Comparison of ENCODE assay signal across 13 cellular contexts in the genomic region with DNA sequence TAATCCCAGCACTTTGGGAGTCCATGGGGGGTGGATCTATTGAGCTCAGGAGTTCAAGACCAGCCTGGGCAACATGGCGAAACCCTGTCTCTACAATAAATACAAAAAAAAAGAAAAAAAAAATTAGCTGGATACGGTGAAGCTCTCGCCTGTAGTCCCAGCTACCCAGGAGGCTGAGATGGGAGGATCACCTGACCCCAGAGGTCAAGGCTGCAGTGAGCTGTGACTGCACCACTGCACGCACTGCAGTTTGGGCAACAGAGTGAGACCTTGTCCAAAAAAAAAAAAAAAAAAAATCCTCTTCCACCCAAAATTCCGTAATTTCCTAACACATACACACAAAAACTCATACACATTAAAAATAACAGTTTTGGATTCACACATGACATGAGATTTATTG. TPM values are rescaled to one million over a fixed set of nuclear protein-coding genes. Genes with fewer than 3 reads are reported as not detected.
DNase-seq lines count a peak whose midpoint lies in the region; ATAC-seq and TF ChIP-seq lines count a peak whose summit lies in the region.
"Had no signal": no experiment of that assay in that cellular context is flagged by ENCODE, and none has a peak within 500 bp of the region (broad histone marks: within the 10 kb centered on the region; RNA-seq: fewer than 3 reads in every experiment).

No MANE protein-coding gene starts in this region.

- no peaks in the 10 kb centered on the region for H3K27me3 ChIP-seq in GM23338 (ENCODE audit: insufficient read depth)
- no peaks in the 10 kb centered on the region for H3K27me3 ChIP-seq in A673 (replicated peaks; ENCODE audit: insufficient read depth, low read depth, low read length, poor library complexity)

- no peak for ATAC-seq in GM23338
- no peak for ATAC-seq in activated T-cell treated with anti-CD3 and anti-CD28 coated beads, Interleukin-2, amount 50 U/mL, for 4 hours
- ATAC-seq: CD8-positive, alpha-beta T cell had no signal

- H3K27ac Mint-ChIP-seq in GM23338, result no peak overlapping the region
- no peak overlapping the region for H3K27ac Mint-ChIP-seq in brain
- no peak overlapping the region for H3K27ac Mint-ChIP-seq in nephron progenitor cell
- no peak overlapping the region for H3K27ac Mint-ChIP-seq in chondrocyte (ENCODE audit: unreplicated experiment)
- H3K27ac Mint-ChIP-seq: CD8-positive, alpha-beta T cell had no signal

- no peak for TF ChIP-seq CTCF in GM23338 (conservative IDR thresholded peaks at IDR 0.05; ENCODE audit: low read depth in 2 of 2)
- TF ChIP-seq CTCF in brain (conservative IDR thresholded peaks at IDR 0.05), result no peak
- TF ChIP-seq CTCF in nephron progenitor cell (IDR thresholded peaks at IDR 0.05), result no peak
- TF ChIP-seq CTCF in A673 (conservative IDR thresholded peaks at IDR 0.05; ENCODE audit: low read depth, low read length), result no peak
- no peak for TF ChIP-seq CTCF in chondrocyte (IDR thresholded peaks at IDR 0.05)

- peaks cover 11% of the 10 kb centered on the region; the same call in 1 of the 2 replicates for H3F3A ChIP-seq in GM23338 (replicated peaks; ENCODE audit: low read depth)

- DNase-seq in GM23338 (ENCODE audit: low spot score) (no peak), HEK293T (ENCODE audit: extremely low spot score) (no peak), nephron progenitor cell (peak; percentile 36), A673 (ENCODE audit: low spot score) (no peak), chondrocyte (ENCODE audit: low spot score) (no peak)
- no peak for DNase-seq in activated T-cell treated with anti-CD3 and anti-CD28 coated beads, Interleukin-2, amount 50 U/mL, for 4 hours
- DNase-seq: Caco-2; CD8-positive, alpha-beta T cell; DMS53; GF-D8; HCEC 1CT had no signal

- H3K9me3 ChIP-seq in A673 (ENCODE audit: low read depth, low read length, poor library complexity, severe bottlenecking), result no peaks in the 10 kb centered on the region
- H3K9me3 ChIP-seq: Caco-2 had no signal

- H3K27ac ChIP-seq in GM23338 (ENCODE audit: low read depth) (no peak overlapping the region), A673 (ENCODE audit: low read depth, low read length, poor library complexity, severe bottlenecking) (no peak overlapping the region)

- no peaks in the 10 kb centered on the region for H3K36me3 ChIP-seq in GM23338 (ENCODE audit: insufficient read depth)
- no peaks in the 10 kb centered on the region for H3K36me3 ChIP-seq in A673 (ENCODE audit: insufficient read depth, low read length, poor library complexity, severe bottlenecking)

- POLR2A ChIA-PET in HEK293T (lab: Yijun Ruan, JAX) (no interaction called here), A673 (lab: Charles Lee; ENCODE audit: low non-redundant PET) (no interaction called here)

- H3K4me1 Mint-ChIP-seq in GM23338, result peaks cover 34% of the 10 kb centered on the region
- H3K4me1 Mint-ChIP-seq in brain, result peaks cover 69% of the 10 kb centered on the region
- H3K4me1 Mint-ChIP-seq in nephron progenitor cell, result peaks cover 66% of the 10 kb centered on the region
- H3K4me1 Mint-ChIP-seq in activated T-cell treated with anti-CD3 and anti-CD28 coated beads, Interleukin-2, amount 50 U/mL, for 4 hours (ENCODE audit: low read depth), result peaks cover 10% of the 10 kb centered on the region
- H3K4me1 Mint-ChIP-seq in chondrocyte (ENCODE audit: low read depth), result peaks cover 43% of the 10 kb centered on the region

- no peaks in the 10 kb centered on the region for H3K9me2 ChIP-seq in GM23338 (ENCODE audit: insufficient read depth)

- H3K4me1 ChIP-seq in GM23338 (ENCODE audit: insufficient read depth), result 0 out of 2 replicates have a peak, but pooled peaks cover 2% of the 10 kb centered on the region
- H3K4me1 ChIP-seq in A673 (ENCODE audit: insufficient read depth, low read length, poor library complexity, severe bottlenecking), result no peaks in the 10 kb centered on the region
- H3K4me1 ChIP-seq: Caco-2 had no signal

- H3K27me3 Mint-ChIP-seq in GM23338 (ENCODE audit: insufficient read depth, low read depth, poor library complexity) (peaks cover 11% of the 10 kb centered on the region), brain (peaks cover 16% of the 10 kb centered on the region), nephron progenitor cell (ENCODE audit: low read depth, poor library complexity) (peaks cover 3% of the 10 kb centered on the region), chondrocyte (ENCODE audit: low read depth) (no peaks in the 10 kb centered on the region)
- H3K27me3 Mint-ChIP-seq in activated T-cell treated with anti-CD3 and anti-CD28 coated beads, Interleukin-2, amount 50 U/mL, for 4 hours (ENCODE audit: low read depth), result no peaks in the 10 kb centered on the region

- H4K20me1 ChIP-seq in GM23338 (replicated peaks; ENCODE audit: insufficient read depth), result no peaks in the 10 kb centered on the region; the same call in 1 of the 2 replicates

- H3K79me2 ChIP-seq in GM23338 (replicated peaks; ENCODE audit: insufficient read depth), result peaks cover 54% of the 10 kb centered on the region

- no peak overlapping the region for H3K4me2 ChIP-seq in GM23338

- no TSS peak for BruUV-seq in A673 (replicated peaks; lab: Mats Ljungman, UMichigan)

- no peak overlapping the region for H2AFZ ChIP-seq in GM23338

- no peak overlapping the region for H3K4me3 ChIP-seq in GM23338
- H3K4me3 ChIP-seq in A673 (ENCODE audit: low read depth, low read length, poor library complexity, severe bottlenecking), result no peak overlapping the region

- intact Hi-C loops in A673 (cut with micrococcal nuclease; ENCODE audit: unreplicated experiment), result no loop called here

- H3K4me3 Mint-ChIP-seq in GM23338 (peak overlapping the region; percentile 96; the same call in 2 of the 3 replicates), brain (peak overlapping the region; percentile 29 to 97 (median 95)), nephron progenitor cell (peak overlapping the region; percentile 99), chondrocyte (ENCODE audit: unreplicated experiment) (no peak overlapping the region)
- no peak overlapping the region for H3K4me3 Mint-ChIP-seq in activated T-cell treated with anti-CD3 and anti-CD28 coated beads, Interleukin-2, amount 50 U/mL, for 4 hours
- H3K4me3 Mint-ChIP-seq: CD14-positive monocyte; CD8-positive, alpha-beta T cell had no signal

- CTCF ChIA-PET in HEK293T (lab: Yijun Ruan, JAX), result interaction anchor here (0.7 kb wide), 1 partner anchor 20 kb away, joined by 6 read pairs; no protein-coding TSS in a partner anchor
- CTCF ChIA-PET in A673 (lab: Charles Lee), result no interaction called here

- H3K36me3 Mint-ChIP-seq in GM23338 (ENCODE audit: low read depth) (no peaks in the 10 kb centered on the region; the same call in 2 of the 3 replicates), brain (peaks cover 4% of the 10 kb centered on the region), nephron progenitor cell (ENCODE audit: low read depth) (no peaks in the 10 kb centered on the region), chondrocyte (ENCODE audit: low read depth) (no peaks in the 10 kb centered on the region)
- H3K36me3 Mint-ChIP-seq in activated T-cell treated with anti-CD3 and anti-CD28 coated beads, Interleukin-2, amount 50 U/mL, for 4 hours (ENCODE audit: insufficient read depth), result no peaks in the 10 kb centered on the region
- H3K36me3 Mint-ChIP-seq: CD8-positive, alpha-beta T cell had no signal

- no peaks in the 10 kb centered on the region for H3K9me3 Mint-ChIP-seq in GM23338
- peaks cover 0 to 4% (median 4%) of the 10 kb centered on the region in 5 experiments for H3K9me3 Mint-ChIP-seq in brain
- peaks cover 5% of the 10 kb centered on the region for H3K9me3 Mint-ChIP-seq in nephron progenitor cell
- H3K9me3 Mint-ChIP-seq in activated T-cell treated with anti-CD3 and anti-CD28 coated beads, Interleukin-2, amount 50 U/mL, for 4 hours, result no peaks in the 10 kb centered on the region
- no peaks in the 10 kb centered on the region for H3K9me3 Mint-ChIP-seq in chondrocyte (ENCODE audit: low read depth)
- H3K9me3 Mint-ChIP-seq: CD8-positive, alpha-beta T cell had no signal

TF ChIP-seq in GM23338, 12 proteins besides CTCF, POLR2A, EP300 and RAD21 (continues in another document):
- TF ChIP-seq CREB1 (CRISPR knock-in tag; IDR thresholded peaks at IDR 0.05; ENCODE audit: low read depth), result no peak
- TF ChIP-seq EZH2 (IDR thresholded peaks at IDR 0.05; ENCODE audit: low read depth, unreplicated experiment), result no peak
- no peak for TF ChIP-seq STAT1 (IDR thresholded peaks at IDR 0.05; ENCODE audit: unreplicated experiment)
- TF ChIP-seq EZH2phosphoT487 (IDR thresholded peaks at IDR 0.05; ENCODE audit: unreplicated experiment), result no peak

TF ChIP-seq in HEK293T, 16 proteins besides CTCF, POLR2A, EP300 and RAD21:
- TF ChIP-seq ZNF384 (IDR thresholded peaks at IDR 0.05) (peak; percentile 43; the same call in 1 of the 2 replicates), NFRKB (IDR thresholded peaks at IDR 0.05) (no peak)

RNA-seq across cellular contexts. Expression of a gene that starts 2.2 kb away (rescaled TPM):
- 34.6 and 48.1 TPM in 2 replicates for total RNA-seq in GM23338 (2014; rRNA removed; shearing (Covaris generic))
- polyA plus RNA-seq in GM23338 (2016; fragmentation: Nextera tagmentation; extraction: Ambion mirVana) (20.6 and 29.2 TPM in 2 replicates), brain (ENCODE audit: insufficient read depth, low read depth, low replicate concordance) (35.4 TPM)
- total RNA-seq in activated T-cell treated with anti-CD3 and anti-CD28 coated beads, Interleukin-2, amount 50 U/mL, for 4 hours, result 1 to 10 TPM; 3.1 to 4.8 (median 4.7) TPM
- total RNA-seq in A673 (2021) (9.7 and 9.8 TPM in 2 replicates), chondrocyte (47.4 to 56.9 TPM (median 55.5 TPM) in 3 replicates)

Comparison
In these comparisons a context has a peak if more than half of its experiments do, and no peak if none do; other contexts are left out.
1. H3K4me3 Mint-ChIP-seq: peak in GM23338 (single experiment), brain (5 of 5) and nephron progenitor cell (single experiment); none in activated T-cell treated with anti-CD3 and anti-CD28 coated beads, Interleukin-2, amount 50 U/mL, for 4 hours (single experiment) and chondrocyte (single experiment).